Comparison of ENCODE assay signal across 9 cellular contexts in the genomic region with DNA sequence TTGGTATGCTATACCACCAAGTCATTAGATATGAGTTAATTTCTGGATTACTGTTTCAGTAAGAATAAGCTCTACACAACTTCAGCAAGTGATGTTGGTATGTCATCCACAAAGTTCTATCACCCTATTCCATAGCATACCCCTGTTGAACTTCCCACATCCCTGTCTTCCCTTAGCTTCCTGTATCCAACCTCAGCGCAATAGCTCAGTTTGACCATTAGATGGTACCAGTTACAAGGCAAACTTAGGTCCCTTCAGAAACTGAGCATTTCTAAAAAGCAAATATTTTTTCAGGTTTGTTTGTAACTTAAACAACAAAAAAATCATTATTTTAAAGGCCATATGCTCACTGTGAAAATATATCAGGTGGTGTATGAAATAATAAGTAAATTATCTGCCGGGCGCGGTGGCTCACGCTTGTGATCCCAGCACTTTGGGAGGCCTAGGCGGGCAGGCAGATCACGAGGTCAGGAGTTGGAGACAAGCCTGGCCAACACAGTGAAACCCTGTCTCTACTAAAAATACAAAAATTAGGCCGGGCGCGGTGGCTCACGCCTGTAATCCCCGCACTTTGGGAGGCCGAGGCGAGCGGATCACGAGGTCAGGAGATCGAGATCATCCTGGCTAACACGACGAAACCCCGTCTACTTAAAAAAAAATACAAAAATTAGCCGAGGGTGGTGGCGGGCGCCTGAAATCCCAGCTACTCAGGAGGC. TPM values are rescaled to one million over a fixed set of nuclear protein-coding genes. Genes with fewer than 3 reads are reported as not detected.
DNase-seq lines count a peak whose midpoint lies in the region; ATAC-seq and TF ChIP-seq lines count a peak whose summit lies in the region.
"Had no signal": no experiment of that assay in that cellular context is flagged by ENCODE, and none has a peak within 500 bp of the region (broad histone marks: within the 10 kb centered on the region; RNA-seq: fewer than 3 reads in every experiment).

No MANE protein-coding gene starts in this region.

- H3K27ac ChIP-seq in neural cell (ENCODE audit: low read length): no peak overlapping the region
- H3K27ac ChIP-seq: BLaER1 had no signal

- peak; percentile 81 for TF ChIP-seq RAD21 in neural cell (conservative IDR thresholded peaks at IDR 0.05)

- no peak overlapping the region for H3K4me2 ChIP-seq in neural cell (ENCODE audit: low read length)
- H3K4me2 ChIP-seq: BLaER1 had no signal

- H3K36me3 Mint-ChIP-seq in brain: no peaks in the 10 kb centered on the region

- no peak for TF ChIP-seq EP300 in neural cell (conservative IDR thresholded peaks at IDR 0.05; ENCODE audit: poor library complexity, severe bottlenecking)

- no peaks in the 10 kb centered on the region for H3K27me3 ChIP-seq in neural cell (ENCODE audit: insufficient read depth, low read depth, low read length)
- H3K27me3 ChIP-seq: BLaER1 had no signal

- H3K27me3 Mint-ChIP-seq in brain: peaks cover 11% of the 10 kb centered on the region

- H3K4me1 Mint-ChIP-seq in brain: peaks cover 9% of the 10 kb centered on the region

- peak; percentile 43 to 71 for TF ChIP-seq CTCF in brain (conservative IDR thresholded peaks at IDR 0.05)
- peak; percentile 77 for TF ChIP-seq CTCF in neural cell (IDR thresholded peaks at IDR 0.05; ENCODE audit: poor library complexity, severe bottlenecking)

- H3K4me3 Mint-ChIP-seq in brain: peak overlapping the region in 1 of 5 experiments; percentile 51

- H4K20me1 ChIP-seq in neural cell (ENCODE audit: insufficient read depth): no peaks in the 10 kb centered on the region
- H4K20me1 ChIP-seq: BLaER1 had no signal

- peak; percentile 1 to 40 (median 7) for DNase-seq in NCI-H1417 (lab: John Stamatoyannopoulos, UW)
- no peak for DNase-seq in NCI-H1417 treated with DMSO at 0.1 percent for 48 hours (lab: John Stamatoyannopoulos, UW)
- DNase-seq in NCI-H1105 (lab: John Stamatoyannopoulos, UW): peak; percentile 30

- H3K9me3 Mint-ChIP-seq in brain: peaks cover 0 to 4% (median 0%) of the 10 kb centered on the region in 5 experiments

- H3F3A ChIP-seq in neural cell (ENCODE audit: insufficient read depth, low read length, poor library complexity, severe bottlenecking): no peaks in the 10 kb centered on the region

- H3K4me3 ChIP-seq in neural cell (ENCODE audit: low read length): no peak overlapping the region
- H3K4me3 ChIP-seq: BLaER1 had no signal

- no peak overlapping the region for H3K27ac Mint-ChIP-seq in brain

- H3K36me3 ChIP-seq in neural cell (ENCODE audit: insufficient read depth, low read length): no peaks in the 10 kb centered on the region
- H3K36me3 ChIP-seq: BLaER1 had no signal

- no peak overlapping the region for H2AFZ ChIP-seq in neural cell (ENCODE audit: low read depth, low read length)

- ATAC-seq in GM21447 (IDR thresholded peaks at IDR 0.05; ENCODE audit: unreplicated experiment) (no peak), HG03139 (IDR thresholded peaks at IDR 0.05; ENCODE audit: unreplicated experiment) (no peak), GM19452 (IDR thresholded peaks at IDR 0.05; ENCODE audit: unreplicated experiment) (no peak)

- H3K9ac ChIP-seq in neural cell (ENCODE audit: low read length): no peak overlapping the region
- H3K9ac ChIP-seq: BLaER1 had no signal

- no peaks in the 10 kb centered on the region for H3K9me2 ChIP-seq in neural cell (ENCODE audit: insufficient read depth, low read length)

- H3K79me2 ChIP-seq in neural cell (replicated peaks; ENCODE audit: insufficient read depth, low read length): no peaks in the 10 kb centered on the region

- H3K9me3 ChIP-seq in neural cell (ENCODE audit: low read length): no peaks in the 10 kb centered on the region
- H3K9me3 ChIP-seq: BLaER1 had no signal

TF ChIP-seq in neural cell, 6 proteins besides CTCF, POLR2A, EP300 and RAD21:
- TF ChIP-seq, protein P1, sequence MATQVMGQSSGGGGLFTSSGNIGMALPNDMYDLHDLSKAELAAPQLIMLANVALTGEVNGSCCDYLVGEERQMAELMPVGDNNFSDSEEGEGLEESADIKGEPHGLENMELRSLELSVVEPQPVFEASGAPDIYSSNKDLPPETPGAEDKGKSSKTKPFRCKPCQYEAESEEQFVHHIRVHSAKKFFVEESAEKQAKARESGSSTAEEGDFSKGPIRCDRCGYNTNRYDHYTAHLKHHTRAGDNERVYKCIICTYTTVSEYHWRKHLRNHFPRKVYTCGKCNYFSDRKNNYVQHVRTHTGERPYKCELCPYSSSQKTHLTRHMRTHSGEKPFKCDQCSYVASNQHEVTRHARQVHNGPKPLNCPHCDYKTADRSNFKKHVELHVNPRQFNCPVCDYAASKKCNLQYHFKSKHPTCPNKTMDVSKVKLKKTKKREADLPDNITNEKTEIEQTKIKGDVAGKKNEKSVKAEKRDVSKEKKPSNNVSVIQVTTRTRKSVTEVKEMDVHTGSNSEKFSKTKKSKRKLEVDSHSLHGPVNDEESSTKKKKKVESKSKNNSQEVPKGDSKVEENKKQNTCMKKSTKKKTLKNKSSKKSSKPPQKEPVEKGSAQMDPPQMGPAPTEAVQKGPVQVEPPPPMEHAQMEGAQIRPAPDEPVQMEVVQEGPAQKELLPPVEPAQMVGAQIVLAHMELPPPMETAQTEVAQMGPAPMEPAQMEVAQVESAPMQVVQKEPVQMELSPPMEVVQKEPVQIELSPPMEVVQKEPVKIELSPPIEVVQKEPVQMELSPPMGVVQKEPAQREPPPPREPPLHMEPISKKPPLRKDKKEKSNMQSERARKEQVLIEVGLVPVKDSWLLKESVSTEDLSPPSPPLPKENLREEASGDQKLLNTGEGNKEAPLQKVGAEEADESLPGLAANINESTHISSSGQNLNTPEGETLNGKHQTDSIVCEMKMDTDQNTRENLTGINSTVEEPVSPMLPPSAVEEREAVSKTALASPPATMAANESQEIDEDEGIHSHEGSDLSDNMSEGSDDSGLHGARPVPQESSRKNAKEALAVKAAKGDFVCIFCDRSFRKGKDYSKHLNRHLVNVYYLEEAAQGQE (IDR thresholded peaks at IDR 0.05; ENCODE audit: borderline replicate concordance): no peak
- no peak for TF ChIP-seq TAF1 (IDR thresholded peaks at IDR 0.05; ENCODE audit: low read depth)
- TF ChIP-seq EZH2 (IDR thresholded peaks at IDR 0.05; ENCODE audit: borderline replicate concordance, insufficient read depth, low read length, poor library complexity, severe bottlenecking): no peak
- no peak for TF ChIP-seq POLR2AphosphoS5 (IDR thresholded peaks at IDR 0.05)
- TF ChIP-seq MXI1 (conservative IDR thresholded peaks at IDR 0.05; ENCODE audit: poor library complexity, severe bottlenecking): no peak
- peak; percentile 73 for TF ChIP-seq SMC3 (conservative IDR thresholded peaks at IDR 0.05; ENCODE audit: poor library complexity)

RNA-seq across cellular contexts. Expression of gene MOG, which starts 8.8 kb away (rescaled TPM):
- 87.3 TPM for polyA plus RNA-seq in brain (ENCODE audit: insufficient read depth, low read depth, low replicate concordance)
- polyA plus RNA-seq in neural cell: not detected in 2 replicates
- polyA minus RNA-seq in neural cell: 0.49 TPM in 1 of 2 replicates, not detected in the other

RNA-seq across cellular contexts. Expression of gene GABBR1, which starts 15.1 kb away (rescaled TPM):
- polyA plus RNA-seq in brain (ENCODE audit: insufficient read depth, low read depth, low replicate concordance) (88.6 TPM), neural cell (108 and 120 TPM in 2 replicates)
- polyA minus RNA-seq in neural cell: 212 and 216 TPM in 2 replicates

RNA-seq across cellular contexts. Expression of gene ZFP57, which starts 32.9 kb away (rescaled TPM):
- polyA plus RNA-seq in brain (ENCODE audit: insufficient read depth, low read depth, low replicate concordance) (0.17 TPM), neural cell (not detected in 2 replicates)
- polyA minus RNA-seq in neural cell: not detected in 2 replicates

Comparison
In these comparisons a context has a peak if more than half of its experiments do, and no peak if none do; other contexts are left out.
1. RNA of gene MOG, which starts 8.8 kb away (polyA plus RNA-seq): 87.3 TPM in brain (single experiment); not detected in neural cell; every median in the first group is over 10 times any median in the second.